9 cellular contexts compared by ENCODE assay signal in the genomic region with DNA sequence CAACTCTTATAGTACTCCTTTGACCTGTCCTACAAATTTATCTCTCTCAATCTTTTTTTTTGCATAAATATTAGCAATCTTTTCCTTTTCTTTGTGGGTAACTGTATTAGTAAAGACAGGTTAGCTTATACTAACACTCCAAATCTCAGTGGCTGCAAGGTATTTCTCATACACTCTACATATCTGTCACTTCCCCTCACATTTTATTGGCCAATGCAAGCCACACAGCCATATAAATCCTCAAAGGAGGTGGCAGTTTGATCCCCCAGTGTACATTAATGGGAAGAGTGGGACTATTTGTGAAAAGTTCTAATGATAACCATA. TPM values are rescaled to one million over a fixed set of nuclear protein-coding genes. Genes with fewer than 3 reads are reported as not detected.
DNase-seq lines count a peak whose midpoint lies in the region; ATAC-seq and TF ChIP-seq lines count a peak whose summit lies in the region.
"Had no signal": no experiment of that assay in that cellular context is flagged by ENCODE, and none has a peak within 500 bp of the region (broad histone marks: within the 10 kb centered on the region; RNA-seq: fewer than 3 reads in every experiment).

No MANE protein-coding gene starts in this region.

- H3K4me1 Mint-ChIP-seq in activated CD4-positive, alpha-beta memory T cell treated with anti-CD3 and anti-CD28 coated beads, Interleukin-2, amount 10 ng/mL, durations not matched to agents 7 days and 5 days: peaks cover 16% of the 10 kb centered on the region

- H3K27me3 ChIP-seq in mucosa of rectum (ENCODE audit: control insufficient read depth in 2 of 2, insufficient read depth in 2 of 2, low read length in 2 of 2): no peaks in the 10 kb centered on the region

- no peaks in the 10 kb centered on the region for H3K27me3 Mint-ChIP-seq in activated CD4-positive, alpha-beta memory T cell treated with anti-CD3 and anti-CD28 coated beads, Interleukin-2, amount 10 ng/mL, durations not matched to agents 7 days and 5 days

- H3K36me3 ChIP-seq in mucosa of rectum (ENCODE audit: control insufficient read depth in 2 of 2, insufficient read depth in 2 of 2, low read length in 2 of 2): no peaks in the 10 kb centered on the region

- H3K27ac ChIP-seq in mucosa of rectum (ENCODE audit: low read depth in 2 of 2, low read length in 2 of 2): peak overlapping the region in 1 of 2 donors; percentile 25

- H3K36me3 Mint-ChIP-seq in activated CD4-positive, alpha-beta memory T cell treated with anti-CD3 and anti-CD28 coated beads, Interleukin-2, amount 10 ng/mL, durations not matched to agents 7 days and 5 days (ENCODE audit: low read depth): peaks cover 5% of the 10 kb centered on the region

- H3K9me3 ChIP-seq in mucosa of rectum (ENCODE audit: control insufficient read depth in 2 of 2, low read length in 2 of 2): no peaks in the 10 kb centered on the region

- peaks cover 0 to 3% of the 10 kb centered on the region in 2 donors for H3K4me1 ChIP-seq in mucosa of rectum (ENCODE audit: control insufficient read depth in 2 of 2, insufficient read depth in 2 of 2, low read length in 2 of 2)

- POLR2A ChIA-PET in activated CD4-positive, alpha-beta memory T cell treated with anti-CD3 and anti-CD28 coated beads, Interleukin-2, amount 10 ng/mL, durations not matched to agents 7 days and 5 days (lab: Charles Lee): interaction anchor here (0.6 to 3.7 kb wide), 12 partner anchors 9 to 347 kb away, joined by 3 to 26 read pairs (median 6); a partner anchor contains a TSS
- POLR2A ChIA-PET in HEK293T (lab: Yijun Ruan, JAX): no interaction called here

- H3K27ac Mint-ChIP-seq in activated CD4-positive, alpha-beta memory T cell treated with anti-CD3 and anti-CD28 coated beads, Interleukin-2, amount 10 ng/mL, durations not matched to agents 7 days and 5 days: no peak overlapping the region

- no peaks in the 10 kb centered on the region for H3K9me3 Mint-ChIP-seq in activated CD4-positive, alpha-beta memory T cell treated with anti-CD3 and anti-CD28 coated beads, Interleukin-2, amount 10 ng/mL, durations not matched to agents 7 days and 5 days

- ATAC-seq in GM19035 (IDR thresholded peaks at IDR 0.05; ENCODE audit: unreplicated experiment): peak; percentile 42
- ATAC-seq in HG03108 (IDR thresholded peaks at IDR 0.05; ENCODE audit: unreplicated experiment): peak; percentile 27
- ATAC-seq: Panc1 had no signal

- DNase-seq in activated CD4-positive, alpha-beta memory T cell treated with anti-CD3 and anti-CD28 coated beads, Interleukin-2, amount 10 ng/mL, durations not matched to agents 7 days and 5 days: peak; percentile 31
- DNase-seq in EL (no peak), NCI-H748 (lab: John Stamatoyannopoulos, UW; ENCODE audit: unreplicated experiment) (no peak), NAMALWA (ENCODE audit: low spot score) (no peak), HEK293T (ENCODE audit: extremely low spot score) (no peak)

- H3K4me3 ChIP-seq in mucosa of rectum (ENCODE audit: low read length in 2 of 2): peak overlapping the region; percentile 35 to 38

- peak overlapping the region in 1 of 2 donors; percentile 0 for H3K9ac ChIP-seq in mucosa of rectum (ENCODE audit: low read depth in 1 of 2, low read length in 2 of 2)

- CTCF ChIA-PET in activated CD4-positive, alpha-beta memory T cell treated with anti-CD3 and anti-CD28 coated beads, Interleukin-2, amount 10 ng/mL, durations not matched to agents 7 days and 5 days (lab: Charles Lee): interaction anchor here (0.6 to 2.9 kb wide), 11 partner anchors 9 to 159 kb away, joined by 3 to 21 read pairs (median 3); a partner anchor contains a TSS
- CTCF ChIA-PET in HEK293T (lab: Yijun Ruan, JAX): interaction anchor here (1.7 kb wide), 1 partner anchor 8 kb away, joined by 4 read pairs; no protein-coding TSS in a partner anchor

- no peak overlapping the region for H3K4me3 Mint-ChIP-seq in activated CD4-positive, alpha-beta memory T cell treated with anti-CD3 and anti-CD28 coated beads, Interleukin-2, amount 10 ng/mL, durations not matched to agents 7 days and 5 days

TF ChIP-seq in HEK293T, 16 proteins besides CTCF, POLR2A, EP300 and RAD21:
- TF ChIP-seq FOXA1 (IDR thresholded peaks at IDR 0.05): no peak
- TF ChIP-seq CTBP1 (IDR thresholded peaks at IDR 0.05; ENCODE audit: borderline replicate concordance): no peak
- no peak for TF ChIP-seq L3MBTL2 (conservative IDR thresholded peaks at IDR 0.05)
- TF ChIP-seq HDGF (IDR thresholded peaks at IDR 0.05; ENCODE audit: borderline replicate concordance): no peak
- TF ChIP-seq NFRKB (IDR thresholded peaks at IDR 0.05): no peak
- TF ChIP-seq SUZ12 (IDR thresholded peaks at IDR 0.05): no peak
- TF ChIP-seq ELF4 (IDR thresholded peaks at IDR 0.05): no peak
- TF ChIP-seq BHLHE40 (IDR thresholded peaks at IDR 0.05; ENCODE audit: borderline replicate concordance): no peak
- TF ChIP-seq FOXM1 (IDR thresholded peaks at IDR 0.05; ENCODE audit: borderline replicate concordance): no peak
- TF ChIP-seq SP1 (IDR thresholded peaks at IDR 0.05): no peak
- TF ChIP-seq, protein P1, sequence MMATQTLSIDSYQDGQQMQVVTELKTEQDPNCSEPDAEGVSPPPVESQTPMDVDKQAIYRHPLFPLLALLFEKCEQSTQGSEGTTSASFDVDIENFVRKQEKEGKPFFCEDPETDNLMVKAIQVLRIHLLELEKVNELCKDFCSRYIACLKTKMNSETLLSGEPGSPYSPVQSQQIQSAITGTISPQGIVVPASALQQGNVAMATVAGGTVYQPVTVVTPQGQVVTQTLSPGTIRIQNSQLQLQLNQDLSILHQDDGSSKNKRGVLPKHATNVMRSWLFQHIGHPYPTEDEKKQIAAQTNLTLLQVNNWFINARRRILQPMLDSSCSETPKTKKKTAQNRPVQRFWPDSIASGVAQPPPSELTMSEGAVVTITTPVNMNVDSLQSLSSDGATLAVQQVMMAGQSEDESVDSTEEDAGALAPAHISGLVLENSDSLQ (IDR thresholded peaks at IDR 0.05): no peak
- TF ChIP-seq ZNF384 (IDR thresholded peaks at IDR 0.05): no peak
- no peak for TF ChIP-seq LEF1 (IDR thresholded peaks at IDR 0.05; ENCODE audit: borderline replicate concordance)

RNA-seq across cellular contexts. Expression of a gene that starts 42.6 kb away (rescaled TPM):
- 10 to 100 TPM; 63.9 to 66.9 TPM for total RNA-seq in activated CD4-positive, alpha-beta memory T cell treated with anti-CD3 and anti-CD28 coated beads, Interleukin-2, amount 10 ng/mL, durations not matched to agents 7 days and 5 days
